Comparison of ENCODE assay signal across 8 cellular contexts in genomic region chr4:146520894-146521542, GRCh38. TPM values are rescaled to one million over a fixed set of nuclear protein-coding genes. Genes with fewer than 3 reads are reported as not detected.
DNase-seq lines count a peak whose midpoint lies in the region; TF ChIP-seq lines count a peak whose summit lies in the region.

No MANE protein-coding gene starts in this region.

- no peaks in the 10 kb centered on the region for H3K9me2 ChIP-seq in GM23248 (ENCODE audit: insufficient read depth)

- in situ Hi-C loops in GM23248 (cut with MboI) (no loop called here), KBM-7 (cut with MboI; ENCODE audit: low pct_unique_long_range_greater_than_20kb, low sequenced_read_pairs) (no loop called here)

- H2AFZ ChIP-seq in GM23248, result peak overlapping the region; percentile 100

- peak in 1 of 2 donors; percentile 24 for TF ChIP-seq RAD21 in liver (IDR thresholded peaks at IDR 0.05)

- peak overlapping the region; percentile 93 for H3K4me2 ChIP-seq in GM23248 (ENCODE audit: unreplicated experiment)

- H3K9me3 ChIP-seq in GM23248 (ENCODE audit: low read depth), result no peaks in the 10 kb centered on the region
- H3K9me3 ChIP-seq in liver (ENCODE audit: control insufficient read depth in 4 of 4, low read length in 3 of 4), result no peaks in the 10 kb centered on the region
- H3K9me3 ChIP-seq in thyroid gland, result no peaks in the 10 kb centered on the region

- H3K27me3 ChIP-seq in GM23248 (replicated peaks; ENCODE audit: insufficient read depth) (no peaks in the 10 kb centered on the region), liver (ENCODE audit: control insufficient read depth in 4 of 4, insufficient read depth in 4 of 4, low read length in 3 of 4) (no peaks in the 10 kb centered on the region), thyroid gland (no peaks in the 10 kb centered on the region)

- WGBS in GM23248 (ENCODE audit: low coverage in 1 of 2, low lambda C conversion rate in 2 of 2, missing lambda C conversion rate in 2 of 2), 2 experiments, result 1 to 2% methylated on average over 12 of the region's 12 CpGs
- under 1% methylated on average over 12 of the region's 12 CpGs for WGBS in liver
- WGBS in thyroid gland, 2 donors, result 0 to 1% methylated on average over 12 of the region's 12 CpGs

- H3K79me2 ChIP-seq in GM23248 (ENCODE audit: insufficient read depth), result peaks cover 48% of the 10 kb centered on the region

- H3K27ac ChIP-seq in GM23248 (peak overlapping the region; percentile 88), liver (ENCODE audit: low read depth in 1 of 2, low read length in 2 of 2) (peak overlapping the region; percentile 79 to 81), thyroid gland (peak overlapping the region in 2 of 3 donors; percentile 71 to 73)

- H3K36me3 ChIP-seq in GM23248 (ENCODE audit: low read depth), result no peaks in the 10 kb centered on the region
- H3K36me3 ChIP-seq in liver (ENCODE audit: control insufficient read depth in 4 of 4, insufficient read depth in 3 of 4, low read depth in 1 of 4, low read length in 3 of 4), result no peaks in the 10 kb centered on the region
- H3K36me3 ChIP-seq in thyroid gland, result no peaks in the 10 kb centered on the region

- intact Hi-C loops in thyroid gland (cut with DNase I), result no loop called here

- H3K4me3 ChIP-seq in GM23248 (peak overlapping the region; percentile 99), liver (ENCODE audit: low read depth in 1 of 3, low read length in 3 of 3) (peak overlapping the region; percentile 82 to 92 (median 84)), thyroid gland (replicated peaks in 1 of 3) (peak overlapping the region; percentile 80 to 99 (median 85))

- H3K9ac ChIP-seq in GM23248 (peak overlapping the region; percentile 94), liver (ENCODE audit: low read depth in 1 of 2, low read length in 2 of 2) (peak overlapping the region; percentile 67 to 86)

- H4K20me1 ChIP-seq in GM23248 (ENCODE audit: insufficient read depth), result no peaks in the 10 kb centered on the region

- peaks cover 21% of the 10 kb centered on the region for H3K4me1 ChIP-seq in GM23248 (ENCODE audit: insufficient read depth)
- H3K4me1 ChIP-seq in liver (ENCODE audit: control insufficient read depth in 4 of 4, insufficient read depth in 4 of 4, low read length in 3 of 4), result peaks cover 3 to 20% (median 10%) of the 10 kb centered on the region in 4 donors
- peaks cover 10 to 18% of the 10 kb centered on the region in 2 donors for H3K4me1 ChIP-seq in thyroid gland

- DNase-seq in NCI-H748 (lab: John Stamatoyannopoulos, UW; ENCODE audit: unreplicated experiment) (peak; percentile 22), NCI-H748 treated with DMSO at 0.1 percent for 48 hours (lab: John Stamatoyannopoulos, UW) (no peak), GM23248 (peak; percentile 82), KBM-7 (peak; percentile 66), SKM-1 (lab: John Stamatoyannopoulos, UW; ENCODE audit: unreplicated experiment) (peak; percentile 8), dermis blood vessel endothelial cell (peak; percentile 75), thyroid gland (peak; percentile 8 to 27)

- TF ChIP-seq CTCF in liver (IDR thresholded peaks at IDR 0.05; ENCODE audit: low read depth, low read length, missing input control) (no peak), thyroid gland (IDR thresholded peaks at IDR 0.05) (no peak)

- TF ChIP-seq POLR2A in thyroid gland (IDR thresholded peaks at IDR 0.05), result no peak

- 0 out of 2 replicates have a peak, but pooled peaks cover 7% of the 10 kb centered on the region for H3F3A ChIP-seq in GM23248 (ENCODE audit: insufficient read depth)

TF ChIP-seq in liver, 16 proteins besides CTCF, POLR2A, EP300 and RAD21:
- no peak for TF ChIP-seq NR2F2 (IDR thresholded peaks at IDR 0.05)
- peak; percentile 8 to 17 for TF ChIP-seq RXRA (IDR thresholded peaks at IDR 0.05)
- TF ChIP-seq TAF1 (conservative IDR thresholded peaks at IDR 0.05), result peak; percentile 77
- TF ChIP-seq MAX (IDR thresholded peaks at IDR 0.05), result peak; percentile 54
- TF ChIP-seq HNF4A (conservative IDR thresholded peaks at IDR 0.05), result no peak
- TF ChIP-seq GABPA (IDR thresholded peaks at IDR 0.05 in 1 of 2, conservative IDR thresholded peaks at IDR 0.05 in 1 of 2), result no peak
- no peak for TF ChIP-seq HNF4G (IDR thresholded peaks at IDR 0.05)

RNA-seq across cellular contexts. Expression of gene SLC10A7, which starts 0.7 kb away (rescaled TPM):
- 8.1 and 11.3 TPM in 2 replicates for total RNA-seq in GM23248 (2014; rRNA removed; shearing (Covaris generic))
- polyA plus RNA-seq in GM23248 (2016; fragmentation: Nextera tagmentation; extraction: Ambion mirVana) (4.5 and 5.0 TPM in 2 replicates), liver (1 to 10 TPM; 3.7 to 5.4 TPM)
- total RNA-seq in dermis blood vessel endothelial cell (12.8 and 14.7 TPM in 2 replicates), liver (10 to 100 TPM in 1 of 2 donors, 1 to 10 TPM in 1; 9.9 to 18.7 TPM), thyroid gland (10 to 100 TPM; 16.7 to 29.9 (median 23.1) TPM)
